ENCODE assay signal across 1 cellular context in genomic region chr3:161558256-161558655, GRCh38.
TF ChIP-seq lines count a peak whose summit lies in the region.

No MANE protein-coding gene starts in this region.

TF ChIP-seq in GM12878, 131 proteins besides CTCF, POLR2A, EP300 and RAD21 (continued from another document):
- no peak for TF ChIP-seq CUX1 (IDR thresholded peaks at IDR 0.05; ENCODE audit: insufficient replicate concordance, low read depth, low read length)
